ENCODE assay signal across 8 cellular contexts in the genomic region with DNA sequence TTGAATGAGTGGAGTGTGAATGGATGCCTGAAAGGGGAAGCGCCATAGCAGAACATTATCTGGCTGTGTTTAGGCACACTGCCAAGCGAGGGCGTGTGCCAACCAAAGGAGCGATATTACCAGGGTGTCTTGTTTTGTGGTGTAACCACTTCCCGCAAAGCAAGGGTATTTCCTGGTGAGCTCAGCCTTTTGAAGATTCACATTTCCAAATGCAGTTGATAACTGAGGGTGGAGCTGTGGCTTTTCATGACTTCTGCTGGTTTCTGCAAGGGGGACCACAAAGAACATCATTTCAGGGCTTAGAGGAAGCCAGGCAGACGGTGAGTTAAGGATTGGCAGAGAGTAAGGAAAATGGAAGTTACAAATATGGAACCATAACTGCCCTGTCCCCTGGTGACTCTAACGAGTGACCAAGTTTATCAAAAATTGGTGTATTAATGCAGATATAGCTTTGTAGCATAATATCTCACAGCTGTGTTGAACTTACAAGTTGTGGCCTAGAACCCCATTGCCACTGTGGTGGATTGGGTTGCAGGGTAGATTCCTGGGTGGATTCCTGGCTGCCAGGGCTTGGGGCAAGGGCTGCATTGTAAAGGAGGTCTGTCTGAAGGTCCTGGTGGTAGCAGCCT.
DNase-seq lines count a peak whose midpoint lies in the region; ATAC-seq and TF ChIP-seq lines count a peak whose summit lies in the region.

No MANE protein-coding gene starts in this region.

- DNase-seq in CMK (ENCODE audit: low read depth) (peak; percentile 73), NCI-H128 (lab: John Stamatoyannopoulos, UW; ENCODE audit: unreplicated experiment) (peak; percentile 42), cardiac fibroblast (ENCODE audit: low read depth in 2 of 2) (peak; percentile 61 to 92), mucosa of gallbladder (ENCODE audit: low spot score) (peak; percentile 83), vagina (ENCODE audit: extremely low spot score in 2 of 2) (no peak)
- peak; percentile 14 to 65 (median 42) for DNase-seq in activated CD4-positive, CD25-positive, alpha-beta regulatory T cell (lab: John Stamatoyannopoulos, UW)
- peak; percentile 83 to 91 for DNase-seq in stimulated activated naive CD8-positive, alpha-beta T cell treated with anti-CD3 and anti-CD28 coated beads, Interleukin-15, amount 100 ng/mL, for 72 hours

- TF ChIP-seq CTCF in cardiac fibroblast (IDR thresholded peaks at IDR 0.05; ENCODE audit: low read depth, low read length) = no peak
- TF ChIP-seq CTCF in vagina (IDR thresholded peaks at IDR 0.05) = no peak

- peak; percentile 65 for ATAC-seq in GM21723 (IDR thresholded peaks at IDR 0.05; ENCODE audit: unreplicated experiment)
- peak; percentile 92 for ATAC-seq in stimulated activated naive CD8-positive, alpha-beta T cell treated with anti-CD3 and anti-CD28 coated beads, Interleukin-15, amount 100 ng/mL, for 72 hours

- peak overlapping the region; percentile 40 to 55 for H3K27ac Mint-ChIP-seq in stimulated activated naive CD8-positive, alpha-beta T cell treated with anti-CD3 and anti-CD28 coated beads, Interleukin-15, amount 100 ng/mL, for 72 hours

- no peaks in the 10 kb centered on the region for H3K27me3 ChIP-seq in vagina

- H3K27ac ChIP-seq in vagina = no peak overlapping the region

- H3K4me3 Mint-ChIP-seq in stimulated activated naive CD8-positive, alpha-beta T cell treated with anti-CD3 and anti-CD28 coated beads, Interleukin-15, amount 100 ng/mL, for 72 hours = peak overlapping the region; percentile 61 to 65

- H3K4me1 ChIP-seq in vagina = peaks cover 31% of the 10 kb centered on the region

- H3K9me3 ChIP-seq in vagina = no peaks in the 10 kb centered on the region

- H3K9me3 Mint-ChIP-seq in stimulated activated naive CD8-positive, alpha-beta T cell treated with anti-CD3 and anti-CD28 coated beads, Interleukin-15, amount 100 ng/mL, for 72 hours = peaks cover 0 to 7% of the 10 kb centered on the region in 2 donors

- intact Hi-C loops in vagina (cut with DNase I) = no loop called here

- no peak for TF ChIP-seq POLR2A in vagina (IDR thresholded peaks at IDR 0.05)

- H3K4me3 ChIP-seq in cardiac fibroblast (replicated peaks in 1 of 2; ENCODE audit: low read depth in 2 of 2, low read length in 2 of 2) (no peak overlapping the region), vagina (no peak overlapping the region)

- H3K4me1 Mint-ChIP-seq in stimulated activated naive CD8-positive, alpha-beta T cell treated with anti-CD3 and anti-CD28 coated beads, Interleukin-15, amount 100 ng/mL, for 72 hours = peaks cover 48% of the 10 kb centered on the region

- peaks cover 85% of the 10 kb centered on the region for H3K27me3 Mint-ChIP-seq in stimulated activated naive CD8-positive, alpha-beta T cell treated with anti-CD3 and anti-CD28 coated beads, Interleukin-15, amount 100 ng/mL, for 72 hours

- H3K36me3 ChIP-seq in vagina = no peaks in the 10 kb centered on the region

Comparison
In these comparisons a context has a peak if more than half of its experiments do, and no peak if none do; other contexts are left out.
1. DNase-seq: peak in CMK (single experiment), NCI-H128 (single experiment), activated CD4-positive, CD25-positive, alpha-beta regulatory T cell (4 of 4), cardiac fibroblast (2 of 2), mucosa of gallbladder (single experiment) and stimulated activated naive CD8-positive, alpha-beta T cell treated with anti-CD3 and anti-CD28 coated beads, Interleukin-15, amount 100 ng/mL, for 72 hours (2 of 2); none in vagina (0 of 2).